In genomic region chr6:168885196-168885595, GRCh38 we compare ENCODE assay signal across 16 cellular contexts.
"Had no signal": no experiment of that assay in that cellular context is flagged by ENCODE, and none has a peak within 500 bp of the region (broad histone marks: within the 10 kb centered on the region; RNA-seq: fewer than 3 reads in every experiment).

No MANE protein-coding gene starts in this region.

- H3K9me3 ChIP-seq: heart right ventricle, left lung, lower lobe of right lung, mucosa of descending colon, testis, transverse colon had no signal

- DNase-seq: T1000 had no signal

- H3K36me3 ChIP-seq: cardiac muscle cell, heart right ventricle, left lung, lower lobe of right lung, neural progenitor cell, transverse colon had no signal

- H3K4me3 ChIP-seq: cardiac muscle cell, left lung, mucosa of descending colon, neural progenitor cell, transverse colon had no signal

- H3K27ac Mint-ChIP-seq: activated CD4-positive, alpha-beta T cell treated with anti-CD3 and anti-CD28 coated beads, Interleukin-2, amount 10 ng/mL, durations not matched to agents 24 days and 14 days; brain; endodermal cell; neural progenitor cell had no signal

- H3K4me1 ChIP-seq: left lung, neural progenitor cell, transverse colon had no signal

- H3K9me3 Mint-ChIP-seq: activated CD4-positive, alpha-beta memory T cell treated with anti-CD3 and anti-CD28 coated beads, Interleukin-2, amount 10 ng/mL, durations not matched to agents 7 days and 5 days; activated CD4-positive, alpha-beta T cell treated with anti-CD3 and anti-CD28 coated beads, Interleukin-2, amount 10 ng/mL, durations not matched to agents 24 days and 14 days; activated T-cell treated with anti-CD3 and anti-CD28 coated beads, Interleukin-2, amount 50 U/mL, for 24 hours; endodermal cell; neural progenitor cell had no signal

- H3K4me1 Mint-ChIP-seq: endodermal cell, neural progenitor cell had no signal

- H3K9ac ChIP-seq: neural progenitor cell had no signal

- H3K36me3 Mint-ChIP-seq: brain, neural progenitor cell had no signal

- H2AFZ ChIP-seq: neural progenitor cell had no signal

- H3K27me3 Mint-ChIP-seq: activated T-cell treated with anti-CD3 and anti-CD28 coated beads, Interleukin-2, amount 50 U/mL, for 24 hours; T-helper 17 cell had no signal

- H3K27me3 ChIP-seq: testis, transverse colon had no signal

- H3K27ac ChIP-seq: cardiac muscle cell, coronary artery, left lung, lower lobe of right lung, neural progenitor cell, testis, transverse colon had no signal

- H3K4me3 Mint-ChIP-seq: endodermal cell, neural progenitor cell had no signal

- H3K4me2 ChIP-seq: neural progenitor cell had no signal
